ENCODE assay signal across 1 cellular context in genomic region chr7:29336851-29337627, GRCh38.
A peak's percentile ranks its signal among the peaks of the same experiment; 100 is the strongest.
TF ChIP-seq lines count a peak whose summit lies in the region.

No MANE protein-coding gene starts in this region.

TF ChIP-seq in HepG2, 621 proteins besides CTCF, POLR2A, EP300 and RAD21 (continued from another document):
- TF ChIP-seq NFYC (CRISPR knock-in tag; IDR thresholded peaks at IDR 0.05) (0 out of 2 replicates have a peak, but pooled peaks have one; percentile 31), KDM5A (IDR thresholded peaks at IDR 0.05; ENCODE audit: borderline replicate concordance, low read length) (peak; percentile 14; the same call in 1 of the 2 replicates), ZNF652 (CRISPR knock-in tag; IDR thresholded peaks at IDR 0.05; ENCODE audit: borderline replicate concordance, low read depth) (peak; percentile 98), ZEB1 (IDR thresholded peaks at IDR 0.05; ENCODE audit: insufficient replicate concordance, low read depth) (peak; percentile 84), RARA (CRISPR knock-in tag; IDR thresholded peaks at IDR 0.05) (peak; percentile 52), ASH2L (IDR thresholded peaks at IDR 0.05; ENCODE audit: insufficient read length, low read depth, low read length) (peak; percentile 35), ZBTB21 (CRISPR knock-in tag; IDR thresholded peaks at IDR 0.05) (no peak; the same call in 1 of the 2 replicates), MAF1 (CRISPR knock-in tag; IDR thresholded peaks at IDR 0.05; ENCODE audit: borderline replicate concordance) (no peak), ESRRA (CRISPR knock-in tag; IDR thresholded peaks at IDR 0.05; ENCODE audit: low read depth) (peak; percentile 67; the same call in 1 of the 2 replicates), RCOR2 (CRISPR knock-in tag; IDR thresholded peaks at IDR 0.05) (peak; percentile 92)
